8 cellular contexts compared by ENCODE assay signal in the genomic region with DNA sequence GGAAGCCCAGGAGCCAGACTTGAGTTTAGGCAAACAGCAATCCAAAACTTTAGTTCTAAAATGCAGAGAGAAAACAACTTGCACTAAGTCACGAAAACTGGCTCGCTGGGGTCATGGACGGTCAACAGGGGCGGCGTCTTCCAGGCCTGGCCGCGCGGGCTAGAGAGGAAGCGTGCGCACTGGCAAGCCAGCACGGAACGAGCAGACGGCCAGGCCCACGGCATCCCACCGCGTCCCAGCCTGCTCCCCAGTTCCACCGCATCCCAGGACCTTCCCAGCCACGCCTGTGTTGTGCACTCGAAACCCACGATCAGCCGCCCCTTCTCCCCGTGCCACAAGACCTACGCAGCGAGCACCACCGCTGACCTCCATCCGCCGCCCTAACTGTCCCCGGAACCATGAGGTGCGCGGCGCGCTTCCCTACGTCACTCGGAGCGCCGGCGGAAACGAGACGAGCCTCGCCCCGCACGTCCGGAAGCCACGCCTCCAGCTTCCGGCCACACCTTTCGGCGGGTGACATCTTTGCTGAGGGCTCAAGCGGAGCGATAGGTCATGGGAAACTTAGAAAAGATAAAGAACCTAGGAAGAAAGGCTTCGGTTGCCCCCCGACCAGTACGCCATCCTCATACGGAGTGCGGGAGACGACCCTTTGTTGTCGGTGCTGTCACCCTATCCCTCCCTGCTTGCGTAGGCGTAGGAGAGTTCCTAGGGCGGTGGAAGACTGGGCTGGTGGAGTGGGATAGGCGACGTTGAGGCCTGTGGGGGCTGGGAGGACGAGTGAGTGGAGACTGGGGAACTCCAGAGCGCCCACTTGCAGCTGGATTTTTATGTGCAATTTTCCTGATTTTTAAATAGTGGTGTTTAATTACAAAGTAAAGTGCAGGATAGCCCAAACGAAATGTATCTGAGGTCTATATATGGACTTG. TPM values are rescaled to one million over a fixed set of nuclear protein-coding genes. Genes with fewer than 3 reads are reported as not detected.
DNase-seq lines count a peak whose midpoint lies in the region; ATAC-seq and TF ChIP-seq lines count a peak whose summit lies in the region.

TBRG4 (minus strand) TSS at position 400 of the 926 bp plus-strand sequence. CDS start 2,460 bp downstream, outside the sequence.

- DNase-seq in DMS79 treated with DMSO at 0.1 percent for 48 hours (lab: John Stamatoyannopoulos, UW) (peak; percentile 99), KG1 (lab: John Stamatoyannopoulos, UW) (peak; percentile 90)
- DNase-seq in activated T-cell treated with anti-CD3 and anti-CD28 coated beads, Interleukin-2, amount 50 U/mL, for 4 hours: peak; percentile 92
- DNase-seq in stimulated activated CD8-positive, alpha-beta memory T cell treated with anti-CD3 and anti-CD28 coated beads, Interleukin-7, amount 100 ng/mL, for 1 hour (ENCODE audit: low read depth in 2 of 2): peak; percentile 84 to 92

- H3K36me3 ChIP-seq in esophagus (ENCODE audit: control insufficient read depth in 2 of 2, insufficient read depth in 2 of 2, low read length in 1 of 2) (peaks cover 17 to 20% of the 10 kb centered on the region in 2 donors), mucosa of stomach (ENCODE audit: control insufficient read depth, insufficient read depth, low read length) (peaks cover 5% of the 10 kb centered on the region)

- H3K27me3 ChIP-seq in esophagus (ENCODE audit: control insufficient read depth in 1 of 2, insufficient read depth in 2 of 2, low read length in 2 of 2) (no peaks in the 10 kb centered on the region), mucosa of stomach (ENCODE audit: control insufficient read depth, insufficient read depth, low read length) (no peaks in the 10 kb centered on the region)

- H3K4me3 ChIP-seq in esophagus (ENCODE audit: low read depth in 1 of 2, low read length in 2 of 2): peak within 1 kb of the TSS; percentile 77 to 99
- H3K4me3 ChIP-seq in mucosa of stomach (ENCODE audit: low read length): peak within 1 kb of the TSS; percentile 85

- H3K4me1 Mint-ChIP-seq in activated T-cell treated with anti-CD3 and anti-CD28 coated beads, Interleukin-2, amount 50 U/mL, for 4 hours (ENCODE audit: low read depth): peaks cover 39% of the 10 kb centered on the region

- WGBS in esophagus, 2 donors: 0% methylated on average over 64 of the region's 64 CpGs

- peak within 1 kb of the TSS; percentile 91 to 99 for H3K27ac ChIP-seq in esophagus (ENCODE audit: low read depth in 2 of 2, low read length in 1 of 2)

- H3K9me3 Mint-ChIP-seq in activated T-cell treated with anti-CD3 and anti-CD28 coated beads, Interleukin-2, amount 50 U/mL, for 4 hours: no peaks in the 10 kb centered on the region

- no peaks in the 10 kb centered on the region for H3K9me3 ChIP-seq in esophagus (ENCODE audit: control insufficient read depth in 2 of 2, insufficient read depth in 1 of 2, low read depth in 1 of 2, low read length in 1 of 2)
- H3K9me3 ChIP-seq in mucosa of stomach (ENCODE audit: control insufficient read depth, low read length): no peaks in the 10 kb centered on the region

- peak within 1 kb of the TSS; percentile 96 for H3K4me3 Mint-ChIP-seq in activated T-cell treated with anti-CD3 and anti-CD28 coated beads, Interleukin-2, amount 50 U/mL, for 4 hours

- peaks cover 7 to 8% of the 10 kb centered on the region in 2 donors for H3K4me1 ChIP-seq in esophagus (ENCODE audit: control insufficient read depth in 2 of 2, insufficient read depth in 2 of 2, low read length in 1 of 2)
- H3K4me1 ChIP-seq in mucosa of stomach (ENCODE audit: control insufficient read depth, insufficient read depth, low read length): peaks cover 25% of the 10 kb centered on the region

- H3K9ac ChIP-seq in mucosa of stomach (ENCODE audit: low read length): peak within 1 kb of the TSS; percentile 89

- H3K36me3 Mint-ChIP-seq in activated T-cell treated with anti-CD3 and anti-CD28 coated beads, Interleukin-2, amount 50 U/mL, for 4 hours (ENCODE audit: insufficient read depth): peaks cover 23% of the 10 kb centered on the region

- peak; percentile 97 for ATAC-seq in GM21723 (IDR thresholded peaks at IDR 0.05; ENCODE audit: unreplicated experiment)
- peak; percentile 95 to 96 for ATAC-seq in activated T-cell treated with anti-CD3 and anti-CD28 coated beads, Interleukin-2, amount 50 U/mL, for 4 hours

- peaks cover 2% of the 10 kb centered on the region for H3K27me3 Mint-ChIP-seq in activated T-cell treated with anti-CD3 and anti-CD28 coated beads, Interleukin-2, amount 50 U/mL, for 4 hours (ENCODE audit: low read depth)

TF ChIP-seq in PFSK-1, 5 proteins besides CTCF, POLR2A, EP300 and RAD21:
- peak; percentile 81 for TF ChIP-seq FOXP2 (optimal IDR thresholded peaks at IDR 0.05; ENCODE audit: borderline replicate concordance, extremely low read depth, extremely low read length, insufficient read depth)
- peak; percentile 92 for TF ChIP-seq SIN3A (IDR thresholded peaks at IDR 0.05; ENCODE audit: borderline replicate concordance, insufficient read depth, low read length)
- peak; percentile 98 for TF ChIP-seq POLR2AphosphoS5 (IDR thresholded peaks at IDR 0.05; ENCODE audit: low read depth, low read length)
- TF ChIP-seq TAF1 (IDR thresholded peaks at IDR 0.05; ENCODE audit: borderline replicate concordance, insufficient read depth, low read length): peak; percentile 97
- TF ChIP-seq, protein P1, sequence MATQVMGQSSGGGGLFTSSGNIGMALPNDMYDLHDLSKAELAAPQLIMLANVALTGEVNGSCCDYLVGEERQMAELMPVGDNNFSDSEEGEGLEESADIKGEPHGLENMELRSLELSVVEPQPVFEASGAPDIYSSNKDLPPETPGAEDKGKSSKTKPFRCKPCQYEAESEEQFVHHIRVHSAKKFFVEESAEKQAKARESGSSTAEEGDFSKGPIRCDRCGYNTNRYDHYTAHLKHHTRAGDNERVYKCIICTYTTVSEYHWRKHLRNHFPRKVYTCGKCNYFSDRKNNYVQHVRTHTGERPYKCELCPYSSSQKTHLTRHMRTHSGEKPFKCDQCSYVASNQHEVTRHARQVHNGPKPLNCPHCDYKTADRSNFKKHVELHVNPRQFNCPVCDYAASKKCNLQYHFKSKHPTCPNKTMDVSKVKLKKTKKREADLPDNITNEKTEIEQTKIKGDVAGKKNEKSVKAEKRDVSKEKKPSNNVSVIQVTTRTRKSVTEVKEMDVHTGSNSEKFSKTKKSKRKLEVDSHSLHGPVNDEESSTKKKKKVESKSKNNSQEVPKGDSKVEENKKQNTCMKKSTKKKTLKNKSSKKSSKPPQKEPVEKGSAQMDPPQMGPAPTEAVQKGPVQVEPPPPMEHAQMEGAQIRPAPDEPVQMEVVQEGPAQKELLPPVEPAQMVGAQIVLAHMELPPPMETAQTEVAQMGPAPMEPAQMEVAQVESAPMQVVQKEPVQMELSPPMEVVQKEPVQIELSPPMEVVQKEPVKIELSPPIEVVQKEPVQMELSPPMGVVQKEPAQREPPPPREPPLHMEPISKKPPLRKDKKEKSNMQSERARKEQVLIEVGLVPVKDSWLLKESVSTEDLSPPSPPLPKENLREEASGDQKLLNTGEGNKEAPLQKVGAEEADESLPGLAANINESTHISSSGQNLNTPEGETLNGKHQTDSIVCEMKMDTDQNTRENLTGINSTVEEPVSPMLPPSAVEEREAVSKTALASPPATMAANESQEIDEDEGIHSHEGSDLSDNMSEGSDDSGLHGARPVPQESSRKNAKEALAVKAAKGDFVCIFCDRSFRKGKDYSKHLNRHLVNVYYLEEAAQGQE (IDR thresholded peaks at IDR 0.05; ENCODE audit: insufficient read depth in 1 of 2, low read depth in 2 of 2, low read length in 2 of 2): peak; percentile 52 to 55; a peak in 3 of 4 replicates

RNA-seq across cellular contexts. Expression of gene TBRG4, which starts in this region (rescaled TPM):
- polyA plus RNA-seq in PFSK-1 (2012; ENCODE audit: insufficient read length, low read depth): 170 TPM
- total RNA-seq in activated T-cell treated with anti-CD3 and anti-CD28 coated beads, Interleukin-2, amount 50 U/mL, for 4 hours: 100 to 1,000 TPM; 206 to 236 (median 233) TPM
- polyA plus RNA-seq in esophagus: 10 to 100 TPM; 38.3 to 41.6 TPM

Comparison
In these comparisons a context has a peak if more than half of its experiments do, and no peak if none do; other contexts are left out.
1. Peak in every context shown above with its lines: DNase-seq, ATAC-seq, H3K4me3 ChIP-seq and H3K27ac ChIP-seq.